In genomic region chr2:129267559-129267958, GRCh38 we compare ENCODE assay signal across 31 cellular contexts.
DNase-seq lines count a peak whose midpoint lies in the region; ATAC-seq, FAIRE-seq and TF ChIP-seq lines count a peak whose summit lies in the region.
"Had no signal": no experiment of that assay in that cellular context is flagged by ENCODE, and none has a peak within 500 bp of the region (broad histone marks: within the 10 kb centered on the region; RNA-seq: fewer than 3 reads in every experiment).

No MANE protein-coding gene starts in this region.

- no peak overlapping the region for H3K4me3 ChIP-seq in HEK293 (ENCODE audit: low read depth, low read length)
- no peak overlapping the region for H3K4me3 ChIP-seq in GM12878
- H3K4me3 ChIP-seq: A549; BLaER1; BLaER1 treated with 17β-estradiol and CSF1 and Interleukin-3, amounts not matched to agents 10 nM and 100 nM had no signal

- in situ Hi-C loops in GM12878 (cut with MboI) = no loop called here

- FAIRE-seq in GM12878 (lab: Jason Lieb, UNC) = peak; percentile 18
- FAIRE-seq: A204.1, A549, D721Med had no signal

- no peak for TF ChIP-seq CTCF in HEK293 (tag by site-specific recombination; IDR thresholded peaks at IDR 0.05)
- no peak for TF ChIP-seq CTCF in GM12878 (IDR thresholded peaks at IDR 0.05 in 2 of 3, conservative IDR thresholded peaks at IDR 0.05 in 1 of 3; ENCODE audit: control insufficient read depth in 2 of 3, extremely low read depth in 1 of 3, insufficient read depth in 1 of 3, low read depth in 3 of 3, low read length in 3 of 3)

- no peak overlapping the region for H2AFZ ChIP-seq in GM12878 (ENCODE audit: control insufficient read depth, low read depth, low read length)

- TF ChIP-seq POLR2A in GM12878 (IDR thresholded peaks at IDR 0.05; ENCODE audit: low read depth, low read length) = no peak

- H3K9me3 ChIP-seq in HEK293 (ENCODE audit: control insufficient read depth, insufficient read depth, low read depth, low read length) = no peaks in the 10 kb centered on the region
- H3K9me3 ChIP-seq in GM12878 (replicated peaks; ENCODE audit: control insufficient read depth, insufficient read depth, low read length) = no peaks in the 10 kb centered on the region; the same call in 2 of the 3 replicates
- H3K9me3 ChIP-seq: A549, BE2C had no signal

- H3K27me3 ChIP-seq in GM12878 (replicated peaks in 1 of 2; ENCODE audit: control insufficient read depth in 2 of 2, insufficient read depth in 2 of 2, low read length in 1 of 2) = no peaks in the 10 kb centered on the region
- H3K27me3 ChIP-seq: BE2C; BLaER1; BLaER1 treated with 17β-estradiol and CSF1 and Interleukin-3, amounts not matched to agents 10 nM and 100 nM had no signal

- DNase-seq in GM12878 (ENCODE audit: low read depth, low spot score) = no peak
- no peak for DNase-seq in NCI-H1105 treated with DMSO at 0.1 percent for 48 hours (lab: John Stamatoyannopoulos, UW)
- DNase-seq: 8988T; ACHN; AML-193; BE2C; C1 segment of cervical spinal cord; Caco-2; Calu3; CD4-positive, alpha-beta memory T cell; CD4-positive, alpha-beta T cell; CD4-positive, CD25-positive, alpha-beta regulatory T cell; CD8-positive, alpha-beta memory T cell; CD8-positive, alpha-beta T cell; COR-L47; DMS 273 treated with DMSO at 0.1 percent for 48 hours; DMS153; DMS53; DMS79; DMS79 treated with DMSO at 0.1 percent for 48 hours; DND-41; EL had no signal

- POLR2A ChIA-PET in HEK293 (lab: Yijun Ruan, JAX) = no interaction called here
- POLR2A ChIA-PET in GM12878 (lab: Charles Lee) = no interaction called here

- BruUV-seq in GM12878 (replicated peaks; lab: Mats Ljungman, UMichigan) = no TSS peak

- H3K4me1 ChIP-seq in HEK293 (ENCODE audit: control insufficient read depth, insufficient read depth, low read length) (no peaks in the 10 kb centered on the region), GM12878 (ENCODE audit: control insufficient read depth, insufficient read depth, low read length) (no peaks in the 10 kb centered on the region)
- H3K4me1 ChIP-seq: A549; BE2C; BLaER1; BLaER1 treated with 17β-estradiol and CSF1 and Interleukin-3, amounts not matched to agents 10 nM and 100 nM; Caco-2 had no signal

- no peaks in the 10 kb centered on the region for H4K20me1 ChIP-seq in GM12878 (ENCODE audit: control insufficient read depth, insufficient read depth)
- H4K20me1 ChIP-seq: BLaER1; BLaER1 treated with 17β-estradiol and CSF1 and Interleukin-3, amounts not matched to agents 10 nM and 100 nM had no signal

- SMC1A ChIA-PET in GM12878 (lab: Charles Lee; ENCODE audit: uncharacterized antibody, unreplicated experiment) = no interaction called here

- H3K27ac ChIP-seq in HEK293 (ENCODE audit: extremely low read depth, low read depth, low read length) (no peak overlapping the region), GM12878 (ENCODE audit: control insufficient read depth, insufficient read depth) (no peak overlapping the region)
- H3K27ac ChIP-seq: 22Rv1; A549; BLaER1; BLaER1 treated with 17β-estradiol and CSF1 and Interleukin-3, amounts not matched to agents 10 nM and 100 nM; C4-2B had no signal

- no peak overlapping the region for H3K9ac ChIP-seq in GM12878 (ENCODE audit: control insufficient read depth, insufficient read depth, low read length)
- H3K9ac ChIP-seq: BLaER1; BLaER1 treated with 17β-estradiol and CSF1 and Interleukin-3, amounts not matched to agents 10 nM and 100 nM had no signal

- TF ChIP-seq RAD21 in GM12878 (IDR thresholded peaks at IDR 0.05; ENCODE audit: insufficient read depth, low read depth, low read length) = no peak

- RAD21 ChIA-PET in GM12878 (lab: Charles Lee; ENCODE audit: unreplicated experiment) = no interaction called here

- H3K36me3 ChIP-seq in HEK293 (ENCODE audit: control insufficient read depth in 2 of 2, insufficient read depth in 1 of 2, low read length in 2 of 2) (no peaks in the 10 kb centered on the region), GM12878 (ENCODE audit: control insufficient read depth in 2 of 2, insufficient read depth in 2 of 2, low read length in 1 of 2) (no peaks in the 10 kb centered on the region)
- H3K36me3 ChIP-seq: BE2C; BLaER1; BLaER1 treated with 17β-estradiol and CSF1 and Interleukin-3, amounts not matched to agents 10 nM and 100 nM had no signal

- H3K4me2 ChIP-seq in GM12878 (ENCODE audit: control insufficient read depth, insufficient read depth) = no peak overlapping the region
- H3K4me2 ChIP-seq: A549; BLaER1; BLaER1 treated with 17β-estradiol and CSF1 and Interleukin-3, amounts not matched to agents 10 nM and 100 nM had no signal

- CTCF ChIA-PET in HEK293 (lab: Yijun Ruan, JAX) (no interaction called here), GM12878 (lab: Yijun Ruan, JAX) (no interaction called here)

- no peaks in the 10 kb centered on the region for H3K79me2 ChIP-seq in GM12878 (ENCODE audit: control insufficient read depth, insufficient read depth, low read length)

- no peak for ATAC-seq in GM12878
- ATAC-seq in GM18502 (IDR thresholded peaks at IDR 0.05; ENCODE audit: poor library complexity, unreplicated experiment) = no peak
- ATAC-seq: A549; CD8-positive, alpha-beta T cell had no signal

- no peak for TF ChIP-seq EP300 in GM12878 (IDR thresholded peaks at IDR 0.05; ENCODE audit: borderline replicate concordance in 1 of 2, control insufficient read depth in 1 of 2, low read depth in 2 of 2, low read length in 2 of 2)

- intact Hi-C loops in GM12878 (cut with micrococcal nuclease; ENCODE audit: unreplicated experiment) = no loop called here

TF ChIP-seq in HEK293, 187 proteins besides CTCF, POLR2A, EP300 and RAD21:
- TF ChIP-seq ZNF76 (tag by site-specific recombination; IDR thresholded peaks at IDR 0.05; ENCODE audit: borderline replicate concordance, low read depth) = no peak
- peak; percentile 63; the same call in 1 of the 2 replicates for TF ChIP-seq ZNF791 (tag by site-specific recombination; IDR thresholded peaks at IDR 0.05)
- peak; percentile 62 for TF ChIP-seq SETDB1 (IDR thresholded peaks at IDR 0.05; ENCODE audit: insufficient read length, low read length)
- TF ChIP-seq KLF7 (tag by site-specific recombination; IDR thresholded peaks at IDR 0.05; ENCODE audit: borderline replicate concordance) = no peak
TF ChIP-seq in HEK293: peak in this region for 2.

TF ChIP-seq in GM12878, 131 proteins besides CTCF, POLR2A, EP300 and RAD21:
- no peak for TF ChIP-seq JUNB (IDR thresholded peaks at IDR 0.05)
- TF ChIP-seq ZBED1 (IDR thresholded peaks at IDR 0.05; ENCODE audit: borderline replicate concordance) = no peak
- no peak for TF ChIP-seq SMAD5 (IDR thresholded peaks at IDR 0.05; ENCODE audit: low read depth)
- no peak for TF ChIP-seq PKNOX1 (IDR thresholded peaks at IDR 0.05)
- TF ChIP-seq MXI1 (IDR thresholded peaks at IDR 0.05; ENCODE audit: low read depth, low read length) = no peak
- TF ChIP-seq EED (IDR thresholded peaks at IDR 0.05; ENCODE audit: low read depth) = no peak
- TF ChIP-seq, protein P1, sequence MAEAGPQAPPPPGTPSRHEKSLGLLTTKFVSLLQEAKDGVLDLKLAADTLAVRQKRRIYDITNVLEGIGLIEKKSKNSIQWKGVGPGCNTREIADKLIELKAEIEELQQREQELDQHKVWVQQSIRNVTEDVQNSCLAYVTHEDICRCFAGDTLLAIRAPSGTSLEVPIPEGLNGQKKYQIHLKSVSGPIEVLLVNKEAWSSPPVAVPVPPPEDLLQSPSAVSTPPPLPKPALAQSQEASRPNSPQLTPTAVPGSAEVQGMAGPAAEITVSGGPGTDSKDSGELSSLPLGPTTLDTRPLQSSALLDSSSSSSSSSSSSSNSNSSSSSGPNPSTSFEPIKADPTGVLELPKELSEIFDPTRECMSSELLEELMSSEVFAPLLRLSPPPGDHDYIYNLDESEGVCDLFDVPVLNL (IDR thresholded peaks at IDR 0.05; ENCODE audit: low read depth, low read length) = no peak
- TF ChIP-seq IRF4 (IDR thresholded peaks at IDR 0.05; ENCODE audit: low read depth, low read length) = no peak
- TF ChIP-seq BRCA1 (IDR thresholded peaks at IDR 0.05; ENCODE audit: low read depth, low read length) = no peak
- TF ChIP-seq ZBTB33 (IDR thresholded peaks at IDR 0.05) = no peak
